In the genomic region with DNA sequence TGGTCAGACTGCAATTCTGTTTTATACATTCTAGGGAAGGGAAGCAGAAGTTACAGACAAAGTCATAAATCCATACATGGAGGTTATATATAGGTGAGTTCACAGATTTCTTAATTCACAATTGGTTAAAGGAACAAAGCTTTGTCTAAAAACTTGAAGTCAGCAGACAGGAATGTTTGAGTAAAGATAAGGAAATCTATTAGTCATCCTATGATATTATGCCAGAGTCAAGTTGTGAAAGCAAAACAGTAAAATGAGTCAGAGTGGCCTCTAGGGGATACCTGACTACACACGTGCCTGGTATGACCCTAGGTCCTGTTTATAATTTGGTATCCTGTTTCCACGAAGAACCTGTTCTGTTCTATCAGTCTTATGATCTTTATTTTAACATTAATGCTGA, we compare ENCODE assay signal across 19 cellular contexts. TPM values are rescaled to one million over a fixed set of nuclear protein-coding genes. Genes with fewer than 3 reads are reported as not detected.
DNase-seq lines count a peak whose midpoint lies in the region; ATAC-seq and TF ChIP-seq lines count a peak whose summit lies in the region.
"Had no signal": no experiment of that assay in that cellular context is flagged by ENCODE, and none has a peak within 500 bp of the region (broad histone marks: within the 10 kb centered on the region; RNA-seq: fewer than 3 reads in every experiment).

No MANE protein-coding gene starts in this region.

- no peaks in the 10 kb centered on the region for H3K27me3 Mint-ChIP-seq in activated naive CD8-positive, alpha-beta T cell treated with anti-CD3 and anti-CD28 coated beads, Interleukin-2, amount 50 U/mL, for 24 hours
- H3K27me3 Mint-ChIP-seq in T-helper 17 cell, result no peaks in the 10 kb centered on the region
- H3K27me3 Mint-ChIP-seq: activated B cell treated with CpG ODN at 0.5 μM for 24 hours; activated naive CD8-positive, alpha-beta T cell had no signal

- 13 to 25% (median 23%) methylated on average over 2 of the region's 2 CpGs for WGBS in ovary, 3 donors

- CTCF ChIA-PET in RWPE1 (lab: Yijun Ruan, JAX), result no interaction called here

- H3K9me3 ChIP-seq in T-helper 17 cell (ENCODE audit: control insufficient read depth, low read length, poor library complexity, severe bottlenecking) (no peaks in the 10 kb centered on the region), ovary (no peaks in the 10 kb centered on the region)

- H3K36me3 ChIP-seq in ovary, result no peaks in the 10 kb centered on the region

- no peaks in the 10 kb centered on the region for H3K4me1 ChIP-seq in ovary (ENCODE audit: insufficient read depth)

- POLR2A ChIA-PET in RWPE1 (lab: Yijun Ruan, JAX; ENCODE audit: low non-redundant PET), result no interaction called here

- H3K36me3 Mint-ChIP-seq in activated naive CD8-positive, alpha-beta T cell treated with anti-CD3 and anti-CD28 coated beads, Interleukin-2, amount 50 U/mL, for 24 hours (ENCODE audit: low read depth), result no peaks in the 10 kb centered on the region
- no peaks in the 10 kb centered on the region for H3K36me3 Mint-ChIP-seq in T-helper 17 cell (ENCODE audit: low read depth)
- H3K36me3 Mint-ChIP-seq: activated naive CD8-positive, alpha-beta T cell had no signal

- no peak for TF ChIP-seq POLR2A in ovary (IDR thresholded peaks at IDR 0.05)

- peak; percentile 85 for DNase-seq in HT1080 (ENCODE audit: low read depth)
- DNase-seq in RWPE1 (ENCODE audit: low spot score), result peak; percentile 47
- peak; percentile 12 for DNase-seq in fibroblast of pulmonary artery (ENCODE audit: low read depth)
- peak; percentile 75 for DNase-seq in pulmonary artery endothelial cell (ENCODE audit: low read depth, low spot score)
- no peak for DNase-seq in activated naive CD8-positive, alpha-beta T cell treated with anti-CD3 and anti-CD28 coated beads, Interleukin-2, amount 50 U/mL, for 24 hours
- DNase-seq in T-helper 17 cell, result no peak
- no peak for DNase-seq in ovary
- no peak for DNase-seq in activated CD8-positive, alpha-beta memory T cell treated with anti-CD3 and anti-CD28 coated beads, Interleukin-2, amount 50 U/mL, for 4 hours
- DNase-seq: activated B cell treated with CpG ODN at 0.5 μM for 24 hours; activated CD8-positive, alpha-beta memory T cell treated with anti-CD3 and anti-CD28 coated beads, Interleukin-2, amount 50 U/mL, for 48 hours; GF-D8; kidney; NCI-H2029; nephron progenitor cell; NK-92 treated with Interleukin-12 subunit alpha and Interleukin-12 subunit beta, amount 100 ng/mL, for 24 hours had no signal

- H3K27ac Mint-ChIP-seq in activated naive CD8-positive, alpha-beta T cell treated with anti-CD3 and anti-CD28 coated beads, Interleukin-2, amount 50 U/mL, for 24 hours, result no peak overlapping the region
- H3K27ac Mint-ChIP-seq in T-helper 17 cell, result no peak overlapping the region
- H3K27ac Mint-ChIP-seq: activated B cell treated with CpG ODN at 0.5 μM for 24 hours; activated naive CD8-positive, alpha-beta T cell; nephron progenitor cell had no signal

- no peak overlapping the region for H3K4me3 Mint-ChIP-seq in activated naive CD8-positive, alpha-beta T cell treated with anti-CD3 and anti-CD28 coated beads, Interleukin-2, amount 50 U/mL, for 24 hours
- no peak overlapping the region for H3K4me3 Mint-ChIP-seq in T-helper 17 cell
- H3K4me3 Mint-ChIP-seq: activated B cell treated with CpG ODN at 0.5 μM for 24 hours; activated naive CD8-positive, alpha-beta T cell; nephron progenitor cell had no signal

- H3K27ac ChIP-seq in RWPE1, result no peak overlapping the region
- no peak overlapping the region for H3K27ac ChIP-seq in ovary
- H3K27ac ChIP-seq: skin epidermis had no signal

- no peaks in the 10 kb centered on the region for H3K9me3 Mint-ChIP-seq in activated naive CD8-positive, alpha-beta T cell treated with anti-CD3 and anti-CD28 coated beads, Interleukin-2, amount 50 U/mL, for 24 hours

- H3K4me1 Mint-ChIP-seq in activated naive CD8-positive, alpha-beta T cell treated with anti-CD3 and anti-CD28 coated beads, Interleukin-2, amount 50 U/mL, for 24 hours, result no peaks in the 10 kb centered on the region
- no peaks in the 10 kb centered on the region for H3K4me1 Mint-ChIP-seq in T-helper 17 cell
- H3K4me1 Mint-ChIP-seq: activated B cell treated with CpG ODN at 0.5 μM for 24 hours had no signal

- TF ChIP-seq EP300 in ovary (IDR thresholded peaks at IDR 0.05), result no peak

- H3K4me3 ChIP-seq in fibroblast of pulmonary artery (replicated peaks; ENCODE audit: low read depth, low read length) (no peak overlapping the region), ovary (no peak overlapping the region)
- H3K4me3 ChIP-seq: skin epidermis had no signal

- no peak for ATAC-seq in activated naive CD8-positive, alpha-beta T cell treated with anti-CD3 and anti-CD28 coated beads, Interleukin-2, amount 50 U/mL, for 24 hours
- ATAC-seq in T-helper 17 cell, result no peak

- TF ChIP-seq CTCF in RWPE1 (conservative IDR thresholded peaks at IDR 0.05; ENCODE audit: low read depth) (no peak), fibroblast of pulmonary artery (IDR thresholded peaks at IDR 0.05; ENCODE audit: low read length, missing control alignments) (no peak), ovary (IDR thresholded peaks at IDR 0.05) (no peak)

- intact Hi-C loops in ovary (cut with DNase I), result no loop called here

- H3K27me3 ChIP-seq in ovary, result no peaks in the 10 kb centered on the region

RNA-seq across cellular contexts. Expression of gene ACTRT1, which starts 31.5 kb away (rescaled TPM):
- total RNA-seq in HT1080 (2014; rRNA removed; shearing (Covaris generic)), result not detected in 2 replicates
- not detected in 2 replicates for polyA plus RNA-seq in HT1080 (2015; cell fraction: cytosol; rRNA removed)
- polyA plus RNA-seq in HT1080 (2015; cell fraction: nucleus; rRNA removed), result not detected in 2 replicates
- total RNA-seq in pulmonary artery endothelial cell, result not detected in 2 replicates
- total RNA-seq in T-helper 17 cell, result not detected
- total RNA-seq in ovary, result not detected
- not detected for polyA plus RNA-seq in ovary
- total RNA-seq: activated B cell treated with CpG ODN at 0.5 μM for 24 hours, frontal cortex, kidney, subcutaneous adipose tissue had no signal

Comparison
In these comparisons a context has a peak if more than half of its experiments do, and no peak if none do; other contexts are left out.
1. DNase-seq: peak in HT1080 (single experiment), RWPE1 (single experiment), fibroblast of pulmonary artery (single experiment) and pulmonary artery endothelial cell (single experiment); none in activated naive CD8-positive, alpha-beta T cell treated with anti-CD3 and anti-CD28 coated beads, Interleukin-2, amount 50 U/mL, for 24 hours (single experiment), T-helper 17 cell (0 of 3), ovary (0 of 5) and activated CD8-positive, alpha-beta memory T cell treated with anti-CD3 and anti-CD28 coated beads, Interleukin-2, amount 50 U/mL, for 4 hours (single experiment).